1 cellular context compared by ENCODE assay signal in genomic region chr2:219160186-219161017, GRCh38.
TF ChIP-seq lines count a peak whose summit lies in the region.

Gene NHEJ1 (minus strand): TSS chr2:219160815. CDS start chr2:219158362, 2,453 bp downstream.

TF ChIP-seq in K562, 482 proteins besides CTCF, POLR2A, EP300 and RAD21 (continued from another document and continues in another):
- TF ChIP-seq ARID4B (CRISPR knock-in tag; IDR thresholded peaks at IDR 0.05): peak; percentile 83
- TF ChIP-seq ARID2 (IDR thresholded peaks at IDR 0.05): no peak
- TF ChIP-seq MAFK (IDR thresholded peaks at IDR 0.05; ENCODE audit: low read length): no peak
- TF ChIP-seq, protein P1, sequence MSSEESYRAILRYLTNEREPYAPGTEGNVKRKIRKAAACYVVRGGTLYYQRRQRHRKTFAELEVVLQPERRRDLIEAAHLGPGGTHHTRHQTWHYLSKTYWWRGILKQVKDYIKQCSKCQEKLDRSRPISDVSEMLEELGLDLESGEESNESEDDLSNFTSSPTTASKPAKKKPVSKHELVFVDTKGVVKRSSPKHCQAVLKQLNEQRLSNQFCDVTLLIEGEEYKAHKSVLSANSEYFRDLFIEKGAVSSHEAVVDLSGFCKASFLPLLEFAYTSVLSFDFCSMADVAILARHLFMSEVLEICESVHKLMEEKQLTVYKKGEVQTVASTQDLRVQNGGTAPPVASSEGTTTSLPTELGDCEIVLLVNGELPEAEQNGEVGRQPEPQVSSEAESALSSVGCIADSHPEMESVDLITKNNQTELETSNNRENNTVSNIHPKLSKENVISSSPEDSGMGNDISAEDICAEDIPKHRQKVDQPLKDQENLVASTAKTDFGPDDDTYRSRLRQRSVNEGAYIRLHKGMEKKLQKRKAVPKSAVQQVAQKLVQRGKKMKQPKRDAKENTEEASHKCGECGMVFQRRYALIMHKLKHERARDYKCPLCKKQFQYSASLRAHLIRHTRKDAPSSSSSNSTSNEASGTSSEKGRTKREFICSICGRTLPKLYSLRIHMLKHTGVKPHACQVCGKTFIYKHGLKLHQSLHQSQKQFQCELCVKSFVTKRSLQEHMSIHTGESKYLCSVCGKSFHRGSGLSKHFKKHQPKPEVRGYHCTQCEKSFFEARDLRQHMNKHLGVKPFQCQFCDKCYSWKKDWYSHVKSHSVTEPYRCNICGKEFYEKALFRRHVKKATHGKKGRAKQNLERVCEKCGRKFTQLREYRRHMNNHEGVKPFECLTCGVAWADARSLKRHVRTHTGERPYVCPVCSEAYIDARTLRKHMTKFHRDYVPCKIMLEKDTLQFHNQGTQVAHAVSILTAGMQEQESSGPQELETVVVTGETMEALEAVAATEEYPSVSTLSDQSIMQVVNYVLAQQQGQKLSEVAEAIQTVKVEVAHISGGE (CRISPR knock-in tag; IDR thresholded peaks at IDR 0.05): no peak
- TF ChIP-seq SMARCA4 (IDR thresholded peaks at IDR 0.05): no peak
- no peak for TF ChIP-seq MBD1 (CRISPR knock-in tag; IDR thresholded peaks at IDR 0.05)
- TF ChIP-seq SMAD2 (IDR thresholded peaks at IDR 0.05; ENCODE audit: low read depth, low read length): no peak
- no peak for TF ChIP-seq CBX8 (IDR thresholded peaks at IDR 0.05; ENCODE audit: borderline replicate concordance, extremely low read depth, low read depth, low read length, poor library complexity, severe bottlenecking)
- TF ChIP-seq NR2F6 (CRISPR knock-in tag; IDR thresholded peaks at IDR 0.05): no peak
- TF ChIP-seq POLR2AphosphoS5 (IDR thresholded peaks at IDR 0.05; ENCODE audit: control insufficient read depth, insufficient read depth, low read depth, low read length): no peak; the same call in 1 of the 2 replicates
- TF ChIP-seq RCOR1 (IDR thresholded peaks at IDR 0.05; ENCODE audit: borderline replicate concordance in 1 of 2, low read depth in 2 of 2, low read length in 2 of 2): 0 out of 4 replicates have a peak, but pooled peaks of 1 of the 2 experiments have one; percentile 38
- no peak for TF ChIP-seq SAFB (IDR thresholded peaks at IDR 0.05; ENCODE audit: borderline replicate concordance, low read depth, low read length)
- TF ChIP-seq ZNF778 (CRISPR knock-in tag; IDR thresholded peaks at IDR 0.05): no peak
- TF ChIP-seq FOXJ3 (CRISPR knock-in tag; IDR thresholded peaks at IDR 0.05): no peak
- TF ChIP-seq DACH1 (IDR thresholded peaks at IDR 0.05; ENCODE audit: partially characterized antibody): no peak
- TF ChIP-seq ATF7 (IDR thresholded peaks at IDR 0.05): peak; percentile 37; the same call in 1 of the 2 replicates
- no peak for TF ChIP-seq MEF2A (IDR thresholded peaks at IDR 0.05; ENCODE audit: control insufficient read depth, low read depth, low read length)
- TF ChIP-seq SMC3 (conservative IDR thresholded peaks at IDR 0.05; ENCODE audit: insufficient read depth, low read depth, low read length): peak; percentile 76
- TF ChIP-seq, protein P2, sequence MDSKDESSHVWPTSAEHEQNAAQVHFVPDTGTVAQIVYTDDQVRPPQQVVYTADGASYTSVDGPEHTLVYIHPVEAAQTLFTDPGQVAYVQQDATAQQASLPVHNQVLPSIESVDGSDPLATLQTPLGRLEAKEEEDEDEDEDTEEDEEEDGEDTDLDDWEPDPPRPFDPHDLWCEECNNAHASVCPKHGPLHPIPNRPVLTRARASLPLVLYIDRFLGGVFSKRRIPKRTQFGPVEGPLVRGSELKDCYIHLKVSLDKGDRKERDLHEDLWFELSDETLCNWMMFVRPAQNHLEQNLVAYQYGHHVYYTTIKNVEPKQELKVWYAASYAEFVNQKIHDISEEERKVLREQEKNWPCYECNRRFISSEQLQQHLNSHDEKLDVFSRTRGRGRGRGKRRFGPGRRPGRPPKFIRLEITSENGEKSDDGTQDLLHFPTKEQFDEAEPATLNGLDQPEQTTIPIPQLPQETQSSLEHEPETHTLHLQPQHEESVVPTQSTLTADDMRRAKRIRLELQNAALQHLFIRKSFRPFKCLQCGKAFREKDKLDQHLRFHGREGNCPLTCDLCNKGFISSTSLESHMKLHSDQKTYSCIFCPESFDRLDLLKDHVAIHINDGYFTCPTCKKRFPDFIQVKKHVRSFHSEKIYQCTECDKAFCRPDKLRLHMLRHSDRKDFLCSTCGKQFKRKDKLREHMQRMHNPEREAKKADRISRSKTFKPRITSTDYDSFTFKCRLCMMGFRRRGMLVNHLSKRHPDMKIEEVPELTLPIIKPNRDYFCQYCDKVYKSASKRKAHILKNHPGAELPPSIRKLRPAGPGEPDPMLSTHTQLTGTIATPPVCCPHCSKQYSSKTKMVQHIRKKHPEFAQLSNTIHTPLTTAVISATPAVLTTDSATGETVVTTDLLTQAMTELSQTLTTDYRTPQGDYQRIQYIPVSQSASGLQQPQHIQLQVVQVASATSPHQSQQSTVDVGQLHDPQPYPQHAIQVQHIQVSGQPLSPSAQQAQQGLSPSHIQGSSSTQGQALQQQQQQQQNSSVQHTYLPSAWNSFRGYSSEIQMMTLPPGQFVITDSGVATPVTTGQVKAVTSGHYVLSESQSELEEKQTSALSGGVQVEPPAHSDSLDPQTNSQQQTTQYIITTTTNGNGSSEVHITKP (IDR thresholded peaks at IDR 0.05; ENCODE audit: partially characterized antibody): peak; percentile 68
- no peak for TF ChIP-seq BRF1 (IDR thresholded peaks at IDR 0.05; ENCODE audit: borderline replicate concordance, extremely low read depth, insufficient read length)
- TF ChIP-seq RBFOX2 (IDR thresholded peaks at IDR 0.05; ENCODE audit: low read depth, low read length): peak; percentile 88
- peak; percentile 51 for TF ChIP-seq TBP (optimal IDR thresholded peaks at IDR 0.05; ENCODE audit: low read depth, low read length)
- TF ChIP-seq EGR1 (conservative IDR thresholded peaks at IDR 0.05): peak; percentile 60
- no peak for TF ChIP-seq POLR2H (tag; IDR thresholded peaks at IDR 0.05; ENCODE audit: low read depth)
- TF ChIP-seq TAF15 (IDR thresholded peaks at IDR 0.05; ENCODE audit: low read depth, low read length): no peak
- TF ChIP-seq, protein P3, sequence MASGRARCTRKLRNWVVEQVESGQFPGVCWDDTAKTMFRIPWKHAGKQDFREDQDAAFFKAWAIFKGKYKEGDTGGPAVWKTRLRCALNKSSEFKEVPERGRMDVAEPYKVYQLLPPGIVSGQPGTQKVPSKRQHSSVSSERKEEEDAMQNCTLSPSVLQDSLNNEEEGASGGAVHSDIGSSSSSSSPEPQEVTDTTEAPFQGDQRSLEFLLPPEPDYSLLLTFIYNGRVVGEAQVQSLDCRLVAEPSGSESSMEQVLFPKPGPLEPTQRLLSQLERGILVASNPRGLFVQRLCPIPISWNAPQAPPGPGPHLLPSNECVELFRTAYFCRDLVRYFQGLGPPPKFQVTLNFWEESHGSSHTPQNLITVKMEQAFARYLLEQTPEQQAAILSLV (tag; IDR thresholded peaks at IDR 0.05): no peak
- TF ChIP-seq ELF2 (CRISPR knock-in tag; IDR thresholded peaks at IDR 0.05): no peak
- TF ChIP-seq ZNF212 (CRISPR knock-in tag; IDR thresholded peaks at IDR 0.05): no peak
- TF ChIP-seq HDAC1 (IDR thresholded peaks at IDR 0.05): peak in 1 of 2 experiments; percentile 72; a peak in 2 of 4 replicates
- TF ChIP-seq ZNF3 (CRISPR knock-in tag; IDR thresholded peaks at IDR 0.05): no peak
- no peak for TF ChIP-seq RBBP5 (IDR thresholded peaks at IDR 0.05; ENCODE audit: borderline replicate concordance, insufficient read depth, low read length, poor library complexity, severe bottlenecking)
- TF ChIP-seq CSDE1 (IDR thresholded peaks at IDR 0.05): no peak
- TF ChIP-seq, protein P4, sequence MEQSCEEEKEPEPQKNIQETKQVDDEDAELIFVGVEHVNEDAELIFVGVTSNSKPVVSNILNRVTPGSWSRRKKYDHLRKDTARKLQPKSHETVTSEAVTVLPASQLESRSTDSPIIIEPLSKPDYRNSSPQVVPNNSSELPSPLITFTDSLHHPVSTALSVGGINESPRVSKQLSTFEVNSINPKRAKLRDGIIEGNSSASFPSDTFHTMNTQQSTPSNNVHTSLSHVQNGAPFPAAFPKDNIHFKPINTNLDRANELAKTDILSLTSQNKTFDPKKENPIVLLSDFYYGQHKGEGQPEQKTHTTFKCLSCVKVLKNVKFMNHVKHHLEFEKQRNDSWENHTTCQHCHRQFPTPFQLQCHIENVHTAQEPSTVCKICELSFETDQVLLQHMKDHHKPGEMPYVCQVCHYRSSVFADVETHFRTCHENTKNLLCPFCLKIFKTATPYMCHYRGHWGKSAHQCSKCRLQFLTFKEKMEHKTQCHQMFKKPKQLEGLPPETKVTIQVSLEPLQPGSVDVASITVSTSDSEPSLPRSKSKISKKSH (CRISPR knock-in tag; IDR thresholded peaks at IDR 0.05): no peak
- peak; percentile 33; the same call in 1 of the 2 replicates for TF ChIP-seq BCOR (IDR thresholded peaks at IDR 0.05)
- no peak for TF ChIP-seq NFIX (CRISPR knock-in tag; IDR thresholded peaks at IDR 0.05; ENCODE audit: low read depth)
- no peak for TF ChIP-seq CUX1 (CRISPR knock-in tag; IDR thresholded peaks at IDR 0.05)
- no peak for TF ChIP-seq DIDO1 (tag; IDR thresholded peaks at IDR 0.05; ENCODE audit: low read depth)
- no peak for TF ChIP-seq ZNF174 (CRISPR knock-in tag; IDR thresholded peaks at IDR 0.05)
